ENCODE assay signal across 12 cellular contexts in the genomic region with DNA sequence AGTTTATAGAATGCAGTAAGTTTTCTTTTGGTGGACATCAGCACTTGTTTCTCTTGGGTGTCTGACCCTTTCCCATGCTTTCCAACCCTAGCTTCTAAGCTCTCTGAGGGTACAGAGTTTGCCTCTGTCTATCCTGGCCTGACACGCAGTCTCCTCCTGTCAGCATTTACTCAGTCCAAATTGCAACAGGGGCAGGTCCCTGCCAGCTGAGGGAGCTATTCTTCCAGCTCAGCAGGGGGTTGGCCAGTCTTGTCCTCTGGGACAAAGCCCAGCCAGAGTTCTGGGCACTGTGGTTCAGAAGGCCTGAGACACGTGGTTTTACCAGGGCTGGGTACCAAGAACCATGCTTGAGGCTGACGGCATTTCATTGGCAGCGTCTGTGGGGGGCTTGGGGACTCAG. TPM values are rescaled to one million over a fixed set of nuclear protein-coding genes. Genes with fewer than 3 reads are reported as not detected.
DNase-seq lines count a peak whose midpoint lies in the region; ATAC-seq and TF ChIP-seq lines count a peak whose summit lies in the region.
"Not testable (repeated sequence)": the region's sequence is repeated elsewhere in the genome, so short reads cannot be mapped to it uniquely, and the experiment has no call there.
"Had no signal": no experiment of that assay in that cellular context is flagged by ENCODE, and none has a peak within 500 bp of the region (broad histone marks: within the 10 kb centered on the region; RNA-seq: fewer than 3 reads in every experiment).

No MANE protein-coding gene starts in this region.

- not testable (repeated sequence) for TF ChIP-seq POLR2A in body of pancreas (IDR thresholded peaks at IDR 0.05)

- H2AFZ ChIP-seq in mesenchymal stem cell (ENCODE audit: low read depth, low read length) = not testable (repeated sequence)

- not testable (repeated sequence) for H4K91ac ChIP-seq in mesenchymal stem cell (ENCODE audit: low read length)

- peak; percentile 69 for ATAC-seq in body of pancreas
- ATAC-seq in left ventricle myocardium superior = peak; percentile 90

- DNase-seq in H7 (peak; percentile 27), RPMI7951 (ENCODE audit: low read depth) (peak; percentile 28), fibroblast of peridontal ligament (ENCODE audit: extremely low read depth) (peak; percentile 32), mesenchymal stem cell (peak; percentile 26), tibial artery (peak in 1 of 2 donors; percentile 67)
- DNase-seq in body of pancreas, left ventricle myocardium superior: not testable (repeated sequence)

- not testable (repeated sequence) for H4K8ac ChIP-seq in mesenchymal stem cell (ENCODE audit: low read length)

- H2BK5ac ChIP-seq in mesenchymal stem cell (ENCODE audit: low read depth, low read length, poor library complexity, severe bottlenecking) = not testable (repeated sequence)

- H3K23ac ChIP-seq in mesenchymal stem cell (ENCODE audit: low read length in 2 of 2) = not testable (repeated sequence)

- H2BK120ac ChIP-seq in mesenchymal stem cell (ENCODE audit: low read depth, low read length) = not testable (repeated sequence)

- H3K18ac ChIP-seq in mesenchymal stem cell (ENCODE audit: low read depth in 1 of 2, low read length in 2 of 2) = not testable (repeated sequence)

- H3K4ac ChIP-seq in mesenchymal stem cell (ENCODE audit: low read depth in 1 of 2, low read length in 2 of 2) = not testable (repeated sequence)

- not testable (repeated sequence) for H2AK5ac ChIP-seq in mesenchymal stem cell (ENCODE audit: low read length, severe bottlenecking)

- intact Hi-C loops in body of pancreas (cut with DNase I) (loop anchor here (10.0 kb wide), 2 partner anchors 105 to 195 kb away; a partner anchor contains a TSS), tibial artery (cut with DNase I; ENCODE audit: low total_unique reads) (loop anchor here (10.0 kb wide), 3 partner anchors 115 to 225 kb away; a partner anchor contains a TSS)
- intact Hi-C loops in left ventricle myocardium superior (cut with micrococcal nuclease) = not testable (repeated sequence)

- not testable (repeated sequence) for H3K79me1 ChIP-seq in mesenchymal stem cell (replicated peaks; ENCODE audit: low read length, poor library complexity, severe bottlenecking)

- not testable (repeated sequence) for H3K14ac ChIP-seq in mesenchymal stem cell (ENCODE audit: low read length in 2 of 2)

- not testable (repeated sequence) for H2BK12ac ChIP-seq in mesenchymal stem cell (ENCODE audit: low read length in 2 of 2)

- H3K4me2 ChIP-seq in BLaER1 = peak overlapping the region; percentile 47
- not testable (repeated sequence) for H3K4me2 ChIP-seq in mesenchymal stem cell (ENCODE audit: low read length, poor library complexity, severe bottlenecking)

- peak in 5 of 7 experiments; percentile 5 to 41 (median 36) for TF ChIP-seq CTCF in body of pancreas (IDR thresholded peaks at IDR 0.05)
- TF ChIP-seq CTCF in tibial artery (IDR thresholded peaks at IDR 0.05) = peak in 1 of 2 experiments; percentile 18

- not testable (repeated sequence) for H4K20me1 ChIP-seq in BLaER1

- not testable (repeated sequence) for H3K27ac ChIP-seq in BLaER1; mesenchymal stem cell (ENCODE audit: low read length, poor library complexity, severe bottlenecking)
- H3K27ac ChIP-seq in body of pancreas (peak overlapping the region in 2 of 4 donors; percentile 64 to 75), tibial artery (peak overlapping the region; percentile 5 to 55)

- 18% methylated on average over 1 of the region's 4 CpGs; no CpG with 5 or more reads in 1 of the 2 donors for WGBS in body of pancreas, 2 donors
- WGBS in mesenchymal stem cell = no CpG with 5 or more reads among the region's 4 CpGs

- not testable (repeated sequence) for H3K36me3 ChIP-seq in BLaER1; H7 (replicated peaks; ENCODE audit: control insufficient read depth, insufficient read depth, low read length); body of pancreas (replicated peaks in 1 of 2; ENCODE audit: insufficient read depth in 1 of 2, low read depth in 2 of 2); mesenchymal stem cell (ENCODE audit: control insufficient read depth in 1 of 2, insufficient read depth in 2 of 2, low read depth in 1 of 2, low read length in 2 of 2); tibial artery

- not testable (repeated sequence) for H3K4me3 ChIP-seq in BLaER1; H7 (ENCODE audit: insufficient read depth, low read depth, low read length); body of pancreas; mesenchymal stem cell (ENCODE audit: insufficient read depth in 1 of 2, low read depth in 1 of 2, low read length in 2 of 2); tibial artery

- H3K4me1 ChIP-seq in BLaER1 (peaks cover 86% of the 10 kb centered on the region), body of pancreas (peaks cover 14% of the 10 kb centered on the region), tibial artery (peaks cover 0 to 18% (median 9%) of the 10 kb centered on the region in 4 donors)
- not testable (repeated sequence) for H3K4me1 ChIP-seq in mesenchymal stem cell (ENCODE audit: control insufficient read depth, insufficient read depth, low read depth, low read length)

- not testable (repeated sequence) for H3K9me3 ChIP-seq in BLaER1; body of pancreas; mesenchymal stem cell (ENCODE audit: control insufficient read depth, low read length); tibial artery

- H2BK15ac ChIP-seq in mesenchymal stem cell (ENCODE audit: low read depth, poor library complexity, severe bottlenecking) = not testable (repeated sequence)

- not testable (repeated sequence) for H3K27me3 ChIP-seq in BLaER1; H7 (ENCODE audit: control insufficient read depth, insufficient read depth, low read length); body of pancreas; mesenchymal stem cell (ENCODE audit: control insufficient read depth in 1 of 2, insufficient read depth in 1 of 2, low read length in 2 of 2); tibial artery

- H3K9ac ChIP-seq in BLaER1; mesenchymal stem cell (ENCODE audit: low read length): not testable (repeated sequence)

RNA-seq across cellular contexts. Expression of a gene that starts 32.3 kb away (rescaled TPM):
- 70.2 and 73.9 TPM in 2 replicates for total RNA-seq in H7 (2014; rRNA removed; shearing (Covaris generic))
- total RNA-seq in RPMI7951 (2014; rRNA removed; shearing (Covaris generic)) = 77.1 and 86.3 TPM in 2 replicates
- total RNA-seq in body of pancreas = 100 to 1,000 TPM; 147 to 269 TPM
- 335 TPM for total RNA-seq in left ventricle myocardium superior
- 112 TPM for polyA plus RNA-seq in mesenchymal stem cell (2013, experiment 1 of 2)
- 112 TPM for polyA plus RNA-seq in mesenchymal stem cell (2013, experiment 2 of 2)

RNA-seq across cellular contexts. Expression of a gene that starts 38.1 kb away (rescaled TPM):
- total RNA-seq in H7 (2014; rRNA removed; shearing (Covaris generic)) = 0.21 TPM in 1 of 2 replicates, not detected in the other
- total RNA-seq in RPMI7951 (2014; rRNA removed; shearing (Covaris generic)) = not detected in 2 replicates
- total RNA-seq in body of pancreas (not detected), left ventricle myocardium superior (not detected)
- not detected for polyA plus RNA-seq in mesenchymal stem cell (2013, experiment 1 of 2)
- not detected for polyA plus RNA-seq in mesenchymal stem cell (2013, experiment 2 of 2)
- total RNA-seq: activated CD4-positive, alpha-beta memory T cell treated with anti-CD3 and anti-CD28 coated beads, Interleukin-2, amount 10 ng/mL, durations not matched to agents 7 days and 5 days; activated naive CD8-positive, alpha-beta T cell treated with anti-CD3 and anti-CD28 coated beads, Interleukin-2, amount 10 ng/mL, durations not matched to agents 7 days and 5 days; kidney epithelial cell; skeletal muscle tissue had no signal
